Comparison of ENCODE assay signal across 17 cellular contexts in the genomic region with DNA sequence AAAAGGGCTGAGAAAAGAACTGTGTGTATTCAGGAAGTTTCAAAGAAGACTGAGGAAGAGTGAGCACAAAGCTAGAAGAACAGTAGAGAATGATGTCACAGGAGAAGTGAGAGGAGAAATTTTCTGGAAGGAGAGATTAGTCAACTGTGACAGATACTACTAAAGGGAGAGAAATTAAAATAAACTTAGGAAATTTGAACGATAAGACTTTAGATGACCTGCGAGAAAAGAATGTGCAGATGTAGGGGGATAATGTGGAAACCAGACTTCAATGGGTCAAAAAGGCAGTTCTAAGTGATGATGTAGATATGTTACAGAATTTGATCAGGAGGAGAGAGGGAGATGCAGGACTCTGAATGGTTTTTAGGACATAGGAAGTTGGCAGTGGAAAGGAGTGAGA.
A peak's percentile ranks its signal among the peaks of the same experiment; 100 is the strongest.
DNase-seq lines count a peak whose midpoint lies in the region; ATAC-seq, FAIRE-seq and TF ChIP-seq lines count a peak whose summit lies in the region.
"Had no signal": no experiment of that assay in that cellular context is flagged by ENCODE, and none has a peak within 500 bp of the region (broad histone marks: within the 10 kb centered on the region; RNA-seq: fewer than 3 reads in every experiment).

No MANE protein-coding gene starts in this region.

- no peaks in the 10 kb centered on the region for H3K4me1 ChIP-seq in astrocyte (ENCODE audit: insufficient read depth, low read length)

- FAIRE-seq in astrocyte (lab: Jason Lieb, UNC), result no peak
- FAIRE-seq: A204.1, GM12891 had no signal

- H3K4me1 Mint-ChIP-seq in astrocyte (ENCODE audit: low read depth, unreplicated experiment), result no peaks in the 10 kb centered on the region
- H3K4me1 Mint-ChIP-seq: CD14-positive monocyte, IgD-negative memory B cell had no signal

- in situ Hi-C loops in G401 (cut with HindIII; ENCODE audit: low sequenced_read_pairs), result no loop called here

- no peak overlapping the region for H2AFZ ChIP-seq in astrocyte (ENCODE audit: low read depth, low read length)
- H2AFZ ChIP-seq: GM23338 had no signal

- ATAC-seq in HG03139 (IDR thresholded peaks at IDR 0.05; ENCODE audit: unreplicated experiment), result no peak
- ATAC-seq: CD8-positive, alpha-beta T cell; GM23338 had no signal

- no peaks in the 10 kb centered on the region for H4K20me1 ChIP-seq in astrocyte (ENCODE audit: insufficient read depth, low read length)

- H3K27ac ChIP-seq in astrocyte (ENCODE audit: low read depth, low read length), result no peak overlapping the region

- H3K4me2 ChIP-seq in astrocyte (ENCODE audit: low read length), result no peak overlapping the region
- H3K4me2 ChIP-seq: GM23338 had no signal

- H3K79me2 ChIP-seq in astrocyte (ENCODE audit: insufficient read depth, low read length), result no peaks in the 10 kb centered on the region

- TF ChIP-seq CTCF in astrocyte (IDR thresholded peaks at IDR 0.05; ENCODE audit: insufficient read depth, low read depth, low read length) (no peak), fibroblast of the aortic adventitia (IDR thresholded peaks at IDR 0.05; ENCODE audit: insufficient read depth, low read length) (no peak)

- peak; percentile 5 for DNase-seq in EL
- DNase-seq in astrocyte (ENCODE audit: low read depth), result peak; percentile 82
- DNase-seq in fibroblast of the aortic adventitia (ENCODE audit: low read depth), result peak; percentile 56
- DNase-seq in non-pigmented ciliary epithelial cell (ENCODE audit: low read depth), result peak; percentile 28
- DNase-seq in NCI-H1436 (lab: John Stamatoyannopoulos, UW), result no peak
- DNase-seq in G401 (ENCODE audit: low spot score), result no peak
- no peak for DNase-seq in NCI-H1092 (lab: John Stamatoyannopoulos, UW)
- DNase-seq: CD8-positive, alpha-beta T cell; COR-L47; DND-41; H7 had no signal

- H3K27ac Mint-ChIP-seq in astrocyte (ENCODE audit: unreplicated experiment), result no peak overlapping the region
- H3K27ac Mint-ChIP-seq: CD8-positive, alpha-beta T cell; GM23338; IgD-negative memory B cell had no signal

- no peaks in the 10 kb centered on the region for H3K27me3 ChIP-seq in astrocyte (ENCODE audit: insufficient read depth, low read length)

- H3K4me3 ChIP-seq in astrocyte (ENCODE audit: insufficient read depth, low read depth, low read length) (no peak overlapping the region), fibroblast of the aortic adventitia (ENCODE audit: low read depth, low read length) (no peak overlapping the region)
- H3K4me3 ChIP-seq: GM23338 had no signal

- H3K36me3 ChIP-seq in astrocyte (ENCODE audit: insufficient read depth, low read length), result no peaks in the 10 kb centered on the region

- H3K9me3 Mint-ChIP-seq in astrocyte (ENCODE audit: unreplicated experiment), result no peaks in the 10 kb centered on the region
- H3K9me3 Mint-ChIP-seq: GM23338 had no signal

- no peak overlapping the region for H3K9ac ChIP-seq in astrocyte (ENCODE audit: low read length)

- H3K36me3 Mint-ChIP-seq in astrocyte (ENCODE audit: low read depth, unreplicated experiment), result no peaks in the 10 kb centered on the region
- H3K36me3 Mint-ChIP-seq: CD14-positive monocyte; CD8-positive, alpha-beta T cell; IgD-negative memory B cell had no signal

- H3K27me3 Mint-ChIP-seq in astrocyte (ENCODE audit: low read depth, unreplicated experiment), result no peaks in the 10 kb centered on the region
- H3K27me3 Mint-ChIP-seq: IgD-negative memory B cell had no signal

- no peaks in the 10 kb centered on the region for H3K9me3 ChIP-seq in astrocyte (ENCODE audit: insufficient read depth, low read depth, low read length)

- H3K4me3 Mint-ChIP-seq in astrocyte (ENCODE audit: unreplicated experiment), result no peak overlapping the region
- H3K4me3 Mint-ChIP-seq: CD14-positive monocyte; CD8-positive, alpha-beta T cell; GM23338; IgD-negative memory B cell had no signal

Comparison
In these comparisons a context has a peak if more than half of its experiments do, and no peak if none do; other contexts are left out.
1. DNase-seq: peak in EL (single experiment), astrocyte (single experiment), fibroblast of the aortic adventitia (single experiment) and non-pigmented ciliary epithelial cell (single experiment); none in NCI-H1436 (single experiment), G401 (single experiment) and NCI-H1092 (single experiment).